In the genomic region with DNA sequence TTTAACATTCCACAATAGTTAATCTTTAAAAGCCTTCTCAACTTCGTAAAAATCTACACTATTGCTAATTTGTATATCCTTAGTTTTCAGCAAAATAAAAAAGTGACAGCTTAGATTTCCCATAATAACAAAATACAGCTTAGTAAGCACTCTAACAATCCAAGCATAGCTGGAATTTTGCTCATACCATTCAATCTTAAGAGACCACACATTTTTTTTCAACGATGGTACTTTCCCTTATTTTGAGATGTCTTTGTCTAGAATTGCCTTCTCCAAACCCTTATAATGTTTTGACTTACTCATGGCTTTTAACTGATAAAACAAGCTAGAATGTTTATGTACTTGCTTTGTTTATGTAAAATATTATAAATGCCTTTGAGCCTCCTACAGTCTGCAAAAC, we compare ENCODE assay signal across 15 cellular contexts.
DNase-seq lines count a peak whose midpoint lies in the region; ATAC-seq lines count a peak whose summit lies in the region.
"Had no signal": no experiment of that assay in that cellular context is flagged by ENCODE, and none has a peak within 500 bp of the region (broad histone marks: within the 10 kb centered on the region; RNA-seq: fewer than 3 reads in every experiment).

No MANE protein-coding gene starts in this region.

- peak; percentile 4 for DNase-seq in Daoy (ENCODE audit: low read depth)
- DNase-seq in NCI-H226 = peak; percentile 64
- DNase-seq in fibroblast of gingiva (ENCODE audit: low read depth) = peak; percentile 50
- peak; percentile 65 for DNase-seq in non-pigmented ciliary epithelial cell (ENCODE audit: low read depth)
- DNase-seq in hypothalamus (lab: John Stamatoyannopoulos, UW) = no peak
- DNase-seq: activated CD8-positive, alpha-beta T cell treated with anti-CD3 and anti-CD28 coated beads for 36 hours; activated effector memory CD4-positive, alpha-beta T cell treated with Interleukin-2 at 50 U/mL for 16 hours; body of pancreas; glutamatergic neuron; left cardiac atrium; NCI-H2171; SIG-M5 had no signal

- no peak for ATAC-seq in GM19452 (IDR thresholded peaks at IDR 0.05; ENCODE audit: unreplicated experiment)
- no peak for ATAC-seq in HG03039 (IDR thresholded peaks at IDR 0.05; ENCODE audit: unreplicated experiment)
- ATAC-seq in HG03196 (IDR thresholded peaks at IDR 0.05; ENCODE audit: unreplicated experiment) = no peak
- ATAC-seq: activated CD8-positive, alpha-beta T cell treated with anti-CD3 and anti-CD28 coated beads for 36 hours; body of pancreas; left cardiac atrium had no signal

Comparison
In these comparisons a context has a peak if more than half of its experiments do, and no peak if none do; other contexts are left out.
1. DNase-seq: peak in Daoy (single experiment), NCI-H226 (single experiment), fibroblast of gingiva (single experiment) and non-pigmented ciliary epithelial cell (single experiment); none in hypothalamus (0 of 51).